ENCODE assay signal across 23 cellular contexts in the genomic region with DNA sequence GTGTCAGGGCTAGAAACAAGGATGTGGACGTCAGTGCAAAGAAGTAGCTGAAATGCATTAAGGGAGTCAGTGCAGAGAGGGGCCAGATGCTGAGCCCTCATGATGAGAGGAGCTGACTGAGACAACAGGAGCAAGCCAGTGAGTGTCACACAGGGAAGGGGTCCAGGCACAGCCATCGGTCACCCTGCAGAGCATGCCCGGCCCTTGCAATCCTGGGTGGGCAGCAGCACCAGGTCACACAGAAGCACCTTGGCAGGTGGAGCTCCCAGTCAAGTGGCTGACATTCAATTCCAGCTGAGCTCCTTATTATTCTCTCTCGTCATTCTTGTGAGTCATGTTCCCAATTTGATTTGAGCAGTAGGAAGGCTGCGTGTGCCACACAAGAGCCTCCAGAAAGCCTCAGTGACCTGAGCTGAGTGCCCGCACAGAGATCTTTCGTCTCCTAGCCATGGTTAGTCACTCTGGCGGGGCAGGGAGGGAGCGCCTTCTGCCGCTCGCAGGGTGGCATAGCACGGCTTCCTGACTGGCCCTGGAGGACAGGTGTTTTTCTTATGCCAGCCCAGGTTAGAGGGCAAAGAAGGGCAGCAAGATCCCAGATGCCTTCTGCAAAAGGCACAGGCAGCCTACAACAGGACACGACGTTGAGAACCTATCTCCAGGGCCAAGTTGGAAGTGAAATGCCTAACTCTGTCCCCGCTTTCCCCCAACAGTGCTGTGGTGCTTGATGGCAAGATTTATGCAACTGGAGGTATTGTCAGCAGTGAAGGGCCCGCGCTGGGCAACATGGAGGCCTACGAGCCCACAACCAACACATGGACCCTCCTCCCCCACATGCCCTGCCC.
DNase-seq lines count a peak whose midpoint lies in the region; ATAC-seq and TF ChIP-seq lines count a peak whose summit lies in the region.
"Had no signal": no experiment of that assay in that cellular context is flagged by ENCODE, and none has a peak within 500 bp of the region (broad histone marks: within the 10 kb centered on the region; RNA-seq: fewer than 3 reads in every experiment).

No MANE protein-coding gene starts in this region.

- no peak for TF ChIP-seq EP300 in gastroesophageal sphincter (IDR thresholded peaks at IDR 0.05)

- TF ChIP-seq POLR2A in gastroesophageal sphincter (IDR thresholded peaks at IDR 0.05): no peak

- peaks cover 6% of the 10 kb centered on the region for H3K36me3 ChIP-seq in right atrium auricular region
- H3K36me3 ChIP-seq in gastroesophageal sphincter: peaks cover 0 to 81% of the 10 kb centered on the region in 2 donors

- H3K27me3 ChIP-seq in right atrium auricular region (no peaks in the 10 kb centered on the region), gastroesophageal sphincter (no peaks in the 10 kb centered on the region)

- intact Hi-C loops in Right ventricle myocardium inferior (cut with DNase I): no loop called here

- H3K27ac ChIP-seq in right atrium auricular region (no peak overlapping the region), gastroesophageal sphincter (peak overlapping the region in 3 of 4 donors; percentile 70 to 76 (median 75))
- H3K27ac ChIP-seq: C4-2B, KMS-11, left ventricle myocardium inferior, parathyroid adenoma had no signal

- ATAC-seq in Right ventricle myocardium inferior: no peak
- ATAC-seq in gastroesophageal sphincter: no peak
- ATAC-seq in HG03135 (IDR thresholded peaks at IDR 0.05; ENCODE audit: unreplicated experiment): no peak
- ATAC-seq: naive thymus-derived CD8-positive, alpha-beta T cell; sciatic nerve had no signal

- H3K4me3 ChIP-seq in right atrium auricular region (no peak overlapping the region), gastroesophageal sphincter (no peak overlapping the region)
- H3K4me3 ChIP-seq: left ventricle myocardium inferior had no signal

- DNase-seq in right atrium auricular region (ENCODE audit: low spot score) (peak; percentile 49), Right ventricle myocardium inferior (ENCODE audit: missing footprints) (no peak), ureter (ENCODE audit: low spot score) (peak; percentile 32), NCI-H1092 treated with DMSO at 0.1 percent for 48 hours (lab: John Stamatoyannopoulos, UW) (no peak)
- DNase-seq in activated CD8-positive, alpha-beta memory T cell treated with anti-CD3 and anti-CD28 coated beads, Interleukin-2, amount 50 U/mL, for 48 hours: peak; percentile 13
- no peak for DNase-seq in effector CD8-positive, alpha-beta T cell (lab: John Stamatoyannopoulos, UW)
- DNase-seq: ACHN; activated CD4-positive, alpha-beta T cell treated with anti-CD3 and anti-CD28 coated beads, Interleukin-2, amount 10 ng/mL, durations not matched to agents 24 days and 14 days; activated gamma-delta T cell treated with Interleukin-2 at 50 U/mL for 16 hours; activated T-cell treated with anti-CD3 and anti-CD28 coated beads for 4 hours; cortex of kidney; left ventricle myocardium inferior; NCI-H187 treated with DMSO at 0.1 percent for 48 hours; NCI-H345; SHP77 treated with DMSO at 0.1 percent for 48 hours; stimulated activated CD8-positive, alpha-beta memory T cell treated with anti-CD3 and anti-CD28 coated beads, Interleukin-4, amount 100 ng/mL, for 48 hours had no signal

- TF ChIP-seq CTCF in right atrium auricular region (IDR thresholded peaks at IDR 0.05) (no peak), gastroesophageal sphincter (IDR thresholded peaks at IDR 0.05) (no peak)

- no peaks in the 10 kb centered on the region for H3K9me3 ChIP-seq in right atrium auricular region
- no peaks in the 10 kb centered on the region for H3K9me3 ChIP-seq in gastroesophageal sphincter
- H3K9me3 ChIP-seq: left ventricle myocardium inferior had no signal

- H3K4me1 ChIP-seq in right atrium auricular region (no peaks in the 10 kb centered on the region), gastroesophageal sphincter (peaks cover 0 to 22% (median 5%) of the 10 kb centered on the region in 3 donors)
- H3K4me1 ChIP-seq: left ventricle myocardium inferior, parathyroid adenoma had no signal

- 72 to 94% methylated on average over 4 to 8 of the region's 18 CpGs for WGBS in gastroesophageal sphincter (ENCODE audit: low coverage in 1 of 2), 2 donors

Comparison
In these comparisons a context has a peak if more than half of its experiments do, and no peak if none do; other contexts are left out.
1. DNase-seq: peak in right atrium auricular region (single experiment), activated CD8-positive, alpha-beta memory T cell treated with anti-CD3 and anti-CD28 coated beads, Interleukin-2, amount 50 U/mL, for 48 hours (single experiment) and ureter (single experiment); none in Right ventricle myocardium inferior (single experiment), NCI-H1092 treated with DMSO at 0.1 percent for 48 hours (single experiment) and effector CD8-positive, alpha-beta T cell (single experiment).
2. H3K27ac ChIP-seq: peak in gastroesophageal sphincter (3 of 4); none in right atrium auricular region (0 of 2).